Comparison of ENCODE assay signal across 8 cellular contexts in genomic region chr11:76236092-76237026, GRCh38. TPM values are rescaled to one million over a fixed set of nuclear protein-coding genes. Genes with fewer than 3 reads are reported as not detected.
DNase-seq lines count a peak whose midpoint lies in the region; ATAC-seq and TF ChIP-seq lines count a peak whose summit lies in the region.

No MANE protein-coding gene starts in this region.

- POLR2A ChIA-PET in AG04449 (lab: Yijun Ruan, JAX): interaction anchor here (0.7 kb wide), 1 partner anchor 51 kb away, joined by 3 read pairs; no protein-coding TSS in a partner anchor

- ATAC-seq in GM18909 (IDR thresholded peaks at IDR 0.05; ENCODE audit: poor library complexity, unreplicated experiment): peak; percentile 32

- no peaks in the 10 kb centered on the region for H3K36me3 ChIP-seq in HUES6 (ENCODE audit: control insufficient read depth, insufficient read depth, low read length)

- TF ChIP-seq CTCF in AG04449 (IDR thresholded peaks at IDR 0.05; ENCODE audit: insufficient read depth, low read length, missing control alignments) (no peak), astrocyte of the cerebellum (IDR thresholded peaks at IDR 0.05; ENCODE audit: low read depth, low read length, missing control alignments) (no peak)

- H3K27ac ChIP-seq in HUES6 (ENCODE audit: low read depth, low read length): no peak overlapping the region

- peaks cover 11% of the 10 kb centered on the region for H3K4me1 ChIP-seq in HUES6 (ENCODE audit: control insufficient read depth, insufficient read depth, low read length)

- H3K9ac ChIP-seq in HUES6 (ENCODE audit: low read length): peak overlapping the region; percentile 43

- in situ Hi-C loops in astrocyte of the cerebellum (cut with HindIII; ENCODE audit: low sequenced_read_pairs): loop anchor here (25.0 kb wide), 1 partner anchor 276 kb away; no protein-coding TSS in a partner anchor

- H3K27me3 ChIP-seq in HUES6 (ENCODE audit: control insufficient read depth, insufficient read depth, low read length): no peaks in the 10 kb centered on the region; the same call in 1 of the 2 replicates

- DNase-seq in AG04449 (ENCODE audit: low read depth, low spot score) (no peak), SHP77 (lab: John Stamatoyannopoulos, UW) (peak; percentile 74 to 87), astrocyte of the cerebellum (ENCODE audit: low read depth) (peak; percentile 20), hippocampal formation (lab: John Stamatoyannopoulos, UW) (peak; percentile 49 to 79), renal cortical epithelial cell (ENCODE audit: low read depth) (peak; percentile 19), globus pallidus (ENCODE audit: low spot score) (no peak)

- no peaks in the 10 kb centered on the region for H3K9me3 ChIP-seq in HUES6 (ENCODE audit: control insufficient read depth, insufficient read depth, low read depth, low read length)

- CTCF ChIA-PET in AG04449 (lab: Yijun Ruan, JAX): interaction anchor here (1.2 to 8.3 kb wide), 3 partner anchors 28 to 95 kb away, joined by 3 to 60 read pairs (median 3); partner anchors contain the start of gene WNT11

- H3K4me3 ChIP-seq in AG04449 (ENCODE audit: low read depth, low read length) (peak overlapping the region; percentile 92), HUES6 (ENCODE audit: low read depth, low read length) (peak overlapping the region; percentile 97), astrocyte of the cerebellum (ENCODE audit: low read depth, low read length) (peak overlapping the region; percentile 81)

RNA-seq across cellular contexts. Expression of gene WNT11, which starts 30.1 kb away (rescaled TPM):
- total RNA-seq in renal cortical epithelial cell: not detected in 2 replicates

Comparison
In these comparisons a context has a peak if more than half of its experiments do, and no peak if none do; other contexts are left out.
1. DNase-seq: peak in SHP77 (2 of 2), astrocyte of the cerebellum (single experiment), hippocampal formation (2 of 2) and renal cortical epithelial cell (single experiment); none in AG04449 (single experiment) and globus pallidus (single experiment).
2. Peak in every context shown above with its lines, with median percentiles within 50 percentile points of each other: H3K4me3 ChIP-seq.